18 cellular contexts compared by ENCODE assay signal in genomic region chr10:69160809-69161225, GRCh38. TPM values are rescaled to one million over a fixed set of nuclear protein-coding genes. Genes with fewer than 3 reads are reported as not detected.
DNase-seq lines count a peak whose midpoint lies in the region; FAIRE-seq and TF ChIP-seq lines count a peak whose summit lies in the region.
"Had no signal": no experiment of that assay in that cellular context is flagged by ENCODE, and none has a peak within 500 bp of the region (broad histone marks: within the 10 kb centered on the region; RNA-seq: fewer than 3 reads in every experiment).

No MANE protein-coding gene starts in this region.

- H3K4me3 ChIP-seq in skeletal muscle satellite cell (ENCODE audit: low read length) (no peak overlapping the region), kidney (ENCODE audit: low read length in 2 of 2) (no peak overlapping the region)
- H3K4me3 ChIP-seq in effector memory CD4-positive, alpha-beta T cell (ENCODE audit: insufficient read depth, low read depth, low read length, poor library complexity, severe bottlenecking): no peak overlapping the region
- H3K4me3 ChIP-seq: gastroesophageal sphincter, lung, psoas muscle had no signal

- H3K27ac ChIP-seq in kidney (ENCODE audit: low read depth in 2 of 2, low read length in 2 of 2): no peak overlapping the region
- no peak overlapping the region for H3K27ac ChIP-seq in effector memory CD4-positive, alpha-beta T cell (ENCODE audit: insufficient read depth, low read length, poor library complexity, severe bottlenecking)
- H3K27ac ChIP-seq: gastroesophageal sphincter, psoas muscle had no signal

- intact Hi-C loops in kidney (cut with DNase I): no loop called here

- H3K9ac ChIP-seq in skeletal muscle satellite cell (ENCODE audit: low read depth, low read length): no peak overlapping the region
- H3K9ac ChIP-seq in kidney (ENCODE audit: low read length in 2 of 2): no peak overlapping the region

- DNase-seq in GM03348 (ENCODE audit: low spot score) (peak; percentile 16), NCI-H226 (peak; percentile 1), erythroblast (lab: John Stamatoyannopoulos, UW) (peak; percentile 27 to 61), kidney (no peak), hippocampal formation (lab: John Stamatoyannopoulos, UW) (no peak)
- no peak for DNase-seq in effector memory CD4-positive, alpha-beta T cell
- DNase-seq in activated T-cell treated with anti-CD3 and anti-CD28 coated beads, Interleukin-2, amount 50 U/mL, for 1 hour: no peak
- DNase-seq: activated T-cell treated with anti-CD3 and anti-CD28 coated beads, Interleukin-2, amount 50 U/mL, for 4 hours; CD8-positive, alpha-beta memory T cell; naive thymus-derived CD8-positive, alpha-beta T cell; NCI-H2029; NCI-H524; psoas muscle had no signal

- peak overlapping the region; percentile 19 for H3K4me2 ChIP-seq in skeletal muscle satellite cell (ENCODE audit: low read length)

- no peak for FAIRE-seq in kidney (lab: Jason Lieb, UNC)
- FAIRE-seq: endometrium, GM12892 had no signal

- TF ChIP-seq CTCF in kidney (IDR thresholded peaks at IDR 0.05; ENCODE audit: borderline replicate concordance, extremely low read depth, insufficient read depth): no peak

- H3K9me3 ChIP-seq in skeletal muscle satellite cell (replicated peaks; ENCODE audit: low read length) (no peaks in the 10 kb centered on the region), kidney (ENCODE audit: control insufficient read depth in 1 of 2, low read length in 2 of 2) (no peaks in the 10 kb centered on the region)
- H3K9me3 ChIP-seq in effector memory CD4-positive, alpha-beta T cell (ENCODE audit: control insufficient read depth, low read length): no peaks in the 10 kb centered on the region
- H3K9me3 ChIP-seq: gastroesophageal sphincter, psoas muscle had no signal

- H3K4me1 ChIP-seq in skeletal muscle satellite cell (ENCODE audit: control insufficient read depth, insufficient read depth, low read length) (peaks cover 7% of the 10 kb centered on the region), kidney (ENCODE audit: control insufficient read depth in 1 of 2, insufficient read depth in 1 of 2, low read depth in 1 of 2, low read length in 2 of 2) (no peaks in the 10 kb centered on the region)
- H3K4me1 ChIP-seq in effector memory CD4-positive, alpha-beta T cell (ENCODE audit: control insufficient read depth, insufficient read depth, low read length, poor library complexity, severe bottlenecking): no peaks in the 10 kb centered on the region
- H3K4me1 ChIP-seq: gastroesophageal sphincter, psoas muscle had no signal

- no peak for TF ChIP-seq POLR2A in erythroblast (IDR thresholded peaks at IDR 0.05; ENCODE audit: low read length)

- no peaks in the 10 kb centered on the region for H3K27me3 ChIP-seq in skeletal muscle satellite cell (ENCODE audit: control insufficient read depth, insufficient read depth, low read length)
- no peaks in the 10 kb centered on the region for H3K27me3 ChIP-seq in effector memory CD4-positive, alpha-beta T cell (replicated peaks; ENCODE audit: control insufficient read depth, insufficient read depth, low read length, poor library complexity, severe bottlenecking)
- H3K27me3 ChIP-seq: gastroesophageal sphincter had no signal

- H3K36me3 ChIP-seq in skeletal muscle satellite cell (ENCODE audit: insufficient read depth, low read length): peaks cover 37% of the 10 kb centered on the region
- H3K36me3 ChIP-seq in kidney (ENCODE audit: control insufficient read depth in 1 of 2, insufficient read depth in 2 of 2, low read length in 2 of 2): peaks cover 6 to 19% of the 10 kb centered on the region in 2 donors
- peaks cover 44% of the 10 kb centered on the region for H3K36me3 ChIP-seq in effector memory CD4-positive, alpha-beta T cell (ENCODE audit: control insufficient read depth, insufficient read depth, low read length)

RNA-seq across cellular contexts. Expression of gene SUPV3L1, which starts 19.2 kb away (rescaled TPM):
- 29.1 and 29.7 TPM in 2 replicates for total RNA-seq in skeletal muscle satellite cell (2012; rRNA removed)
- total RNA-seq in kidney: 25.1 TPM
- 48.3 TPM for polyA plus RNA-seq in kidney (ENCODE audit: insufficient read depth, low read depth, low replicate concordance)

RNA-seq across cellular contexts. Expression of gene VPS26A, which starts 36.8 kb away (rescaled TPM):
- 19.0 and 32.7 TPM in 2 replicates for total RNA-seq in skeletal muscle satellite cell (2012; rRNA removed)
- 52.5 TPM for total RNA-seq in kidney
- 38.9 TPM for polyA plus RNA-seq in kidney (ENCODE audit: insufficient read depth, low read depth, low replicate concordance)

RNA-seq across cellular contexts. Expression of gene HKDC1, which starts 59.3 kb away (rescaled TPM):
- 0.44 and 0.51 TPM in 2 replicates for total RNA-seq in skeletal muscle satellite cell (2012; rRNA removed)
- total RNA-seq in kidney: 27.4 TPM
- 8.3 TPM for polyA plus RNA-seq in kidney (ENCODE audit: insufficient read depth, low read depth, low replicate concordance)
- total RNA-seq: psoas muscle had no signal

Comparison
In these comparisons a context has a peak if more than half of its experiments do, and no peak if none do; other contexts are left out.
1. DNase-seq: peak in GM03348 (single experiment), NCI-H226 (single experiment) and erythroblast (2 of 2); none in kidney (single experiment), effector memory CD4-positive, alpha-beta T cell (0 of 3), hippocampal formation (0 of 2) and activated T-cell treated with anti-CD3 and anti-CD28 coated beads, Interleukin-2, amount 50 U/mL, for 1 hour (single experiment).